Comparison of ENCODE assay signal across 8 cellular contexts in genomic region chr6:152380993-152381898, GRCh38.
A peak's percentile ranks its signal among the peaks of the same experiment; 100 is the strongest.
DNase-seq lines count a peak whose midpoint lies in the region; ATAC-seq and TF ChIP-seq lines count a peak whose summit lies in the region.

No MANE protein-coding gene starts in this region.

- H3K4ac ChIP-seq in mesendoderm (ENCODE audit: low read depth, low read length) = no peak overlapping the region

- H3K9me3 ChIP-seq in upper lobe of left lung = no peaks in the 10 kb centered on the region

- H2BK15ac ChIP-seq in mesendoderm (replicated peaks; ENCODE audit: low read depth) = no peak overlapping the region

- no peak overlapping the region for H3K23ac ChIP-seq in mesendoderm (ENCODE audit: low read length)

- H3K4me1 Mint-ChIP-seq in endothelial cell (ENCODE audit: unreplicated experiment) = peaks cover 5% of the 10 kb centered on the region
- H3K4me1 Mint-ChIP-seq in naive thymus-derived CD8-positive, alpha-beta T cell = no peaks in the 10 kb centered on the region

- H3K27ac ChIP-seq in ACC112 (ENCODE audit: low read depth, low read length) (peak overlapping the region; percentile 92), mesendoderm (ENCODE audit: low read depth, low read length) (no peak overlapping the region), upper lobe of left lung (peak overlapping the region; percentile 82 to 88 (median 86))

- TF ChIP-seq EP300 in upper lobe of left lung (IDR thresholded peaks at IDR 0.05) = peak in 1 of 4 donors; percentile 79

- H3K36me3 Mint-ChIP-seq in endothelial cell (ENCODE audit: low read depth, unreplicated experiment) = no peaks in the 10 kb centered on the region
- no peaks in the 10 kb centered on the region for H3K36me3 Mint-ChIP-seq in naive thymus-derived CD8-positive, alpha-beta T cell

- H4K8ac ChIP-seq in mesendoderm (ENCODE audit: low read depth, low read length) = no peak overlapping the region

- no peak overlapping the region for H2BK5ac ChIP-seq in mesendoderm (ENCODE audit: low read length)

- POLR2A ChIA-PET in naive thymus-derived CD8-positive, alpha-beta T cell (lab: Charles Lee) = no interaction called here

- H3K27me3 ChIP-seq in ACC112 (ENCODE audit: insufficient read depth, low read length) (no peaks in the 10 kb centered on the region), mesendoderm (ENCODE audit: insufficient read depth, low read length, poor library complexity) (no peaks in the 10 kb centered on the region), upper lobe of left lung (no peaks in the 10 kb centered on the region)

- no peaks in the 10 kb centered on the region for H3K9me3 Mint-ChIP-seq in endothelial cell (ENCODE audit: unreplicated experiment)
- no peaks in the 10 kb centered on the region for H3K9me3 Mint-ChIP-seq in naive thymus-derived CD8-positive, alpha-beta T cell

- no peak overlapping the region for H3K9ac ChIP-seq in mesendoderm (ENCODE audit: low read length)

- peak overlapping the region; percentile 9 for H2AFZ ChIP-seq in ACC112 (ENCODE audit: low read length, unreplicated experiment)

- H3K36me3 ChIP-seq in ACC112 (ENCODE audit: insufficient read depth, low read length) (no peaks in the 10 kb centered on the region), mesendoderm (ENCODE audit: control insufficient read depth, insufficient read depth, low read length) (no peaks in the 10 kb centered on the region), upper lobe of left lung (peaks cover 0 to 16% (median 1%) of the 10 kb centered on the region in 4 donors)

- H3K4me1 ChIP-seq in ACC112 (ENCODE audit: control insufficient read depth, insufficient read depth, low read length, unreplicated experiment) = peaks cover 22% of the 10 kb centered on the region
- H3K4me1 ChIP-seq in mesendoderm (ENCODE audit: control insufficient read depth, low read depth, low read length) = no peaks in the 10 kb centered on the region
- peaks cover 0 to 14% (median 0%) of the 10 kb centered on the region in 4 donors for H3K4me1 ChIP-seq in upper lobe of left lung

- H3K4me3 Mint-ChIP-seq in endothelial cell (ENCODE audit: unreplicated experiment) = no peak overlapping the region
- no peak overlapping the region for H3K4me3 Mint-ChIP-seq in naive thymus-derived CD8-positive, alpha-beta T cell

- no peak overlapping the region for H3K56ac ChIP-seq in mesendoderm (ENCODE audit: low read length)

- H3K27ac Mint-ChIP-seq in endothelial cell (ENCODE audit: unreplicated experiment) = peak overlapping the region; percentile 73
- H3K27ac Mint-ChIP-seq in naive thymus-derived CD8-positive, alpha-beta T cell = peak overlapping the region in 1 of 10 donors; percentile 84

- peak overlapping the region; percentile 87 for H3K4me3 ChIP-seq in ACC112 (ENCODE audit: low read depth, low read length)
- H3K4me3 ChIP-seq in mesendoderm (ENCODE audit: low read length) = no peak overlapping the region
- peak overlapping the region; percentile 28 to 55 (median 44) for H3K4me3 ChIP-seq in upper lobe of left lung

- TF ChIP-seq POLR2A in upper lobe of left lung (IDR thresholded peaks at IDR 0.05) = peak in 2 of 4 donors; percentile 67 to 85

- no peak overlapping the region for H2AK5ac ChIP-seq in mesendoderm (ENCODE audit: low read length)

- H3K79me2 ChIP-seq in ACC112 (ENCODE audit: control insufficient read depth, insufficient read depth, low read length, unreplicated experiment) = peaks cover 30% of the 10 kb centered on the region
- H3K79me2 ChIP-seq in mesendoderm (ENCODE audit: control insufficient read depth, insufficient read depth, low read length) = no peaks in the 10 kb centered on the region

- no peak overlapping the region for H2BK120ac ChIP-seq in mesendoderm (ENCODE audit: low read depth, low read length)

- no peaks in the 10 kb centered on the region for H3K79me1 ChIP-seq in mesendoderm (ENCODE audit: low read length)

- H3K18ac ChIP-seq in mesendoderm (ENCODE audit: low read length) = peak overlapping the region; percentile 6

- no CpG with 5 or more reads among the region's 17 CpGs for WGBS in mesendoderm (ENCODE audit: extremely low coverage, insufficient coverage, low lambda C conversion rate)
- WGBS in upper lobe of left lung, 2 donors = 35 to 43% methylated on average over 13 to 17 of the region's 17 CpGs

- no peak overlapping the region for H4K5ac ChIP-seq in mesendoderm (ENCODE audit: low read length)

- H3K4me2 ChIP-seq in mesendoderm (ENCODE audit: low read length) = no peak overlapping the region

- TF ChIP-seq CTCF in endothelial cell (IDR thresholded peaks at IDR 0.05; ENCODE audit: unreplicated experiment) (no peak), upper lobe of left lung (IDR thresholded peaks at IDR 0.05) (no peak)

- H3K27me3 Mint-ChIP-seq in endothelial cell (ENCODE audit: unreplicated experiment) = peaks cover 4% of the 10 kb centered on the region
- peaks cover 9 to 18% (median 16%) of the 10 kb centered on the region in 5 donors for H3K27me3 Mint-ChIP-seq in naive thymus-derived CD8-positive, alpha-beta T cell

- ATAC-seq in upper lobe of left lung (ENCODE audit: low FRiP score in 2 of 2) = peak; percentile 95 to 96
- no peak for ATAC-seq in naive thymus-derived CD8-positive, alpha-beta T cell
- no peak for ATAC-seq in GM18868 (IDR thresholded peaks at IDR 0.05; ENCODE audit: unreplicated experiment)

- DNase-seq in NCI-H774 (lab: John Stamatoyannopoulos, UW) (peak; percentile 14), endothelial cell (ENCODE audit: low spot score) (peak; percentile 11), mesendoderm (peak; percentile 94), upper lobe of left lung (peak; percentile 25 to 66), Kasumi-1 (lab: John Stamatoyannopoulos, UW) (no peak)
- no peak for DNase-seq in naive thymus-derived CD8-positive, alpha-beta T cell

Comparison
In these comparisons a context has a peak if more than half of its experiments do, and no peak if none do; other contexts are left out.
1. DNase-seq: peak in NCI-H774 (single experiment), endothelial cell (single experiment), mesendoderm (single experiment) and upper lobe of left lung (2 of 2); none in naive thymus-derived CD8-positive, alpha-beta T cell (0 of 10) and Kasumi-1 (0 of 2).
2. ATAC-seq: peak in upper lobe of left lung (2 of 2); none in naive thymus-derived CD8-positive, alpha-beta T cell (0 of 2) and GM18868 (single experiment).